ENCODE assay signal across 1 cellular context in genomic region chr10:51619365-51619764, GRCh38.
TF ChIP-seq lines count a peak whose summit lies in the region.

No MANE protein-coding gene starts in this region.

TF ChIP-seq in GM23338, 12 proteins besides CTCF, POLR2A, EP300 and RAD21 (continued from another document):
- TF ChIP-seq, protein P1, sequence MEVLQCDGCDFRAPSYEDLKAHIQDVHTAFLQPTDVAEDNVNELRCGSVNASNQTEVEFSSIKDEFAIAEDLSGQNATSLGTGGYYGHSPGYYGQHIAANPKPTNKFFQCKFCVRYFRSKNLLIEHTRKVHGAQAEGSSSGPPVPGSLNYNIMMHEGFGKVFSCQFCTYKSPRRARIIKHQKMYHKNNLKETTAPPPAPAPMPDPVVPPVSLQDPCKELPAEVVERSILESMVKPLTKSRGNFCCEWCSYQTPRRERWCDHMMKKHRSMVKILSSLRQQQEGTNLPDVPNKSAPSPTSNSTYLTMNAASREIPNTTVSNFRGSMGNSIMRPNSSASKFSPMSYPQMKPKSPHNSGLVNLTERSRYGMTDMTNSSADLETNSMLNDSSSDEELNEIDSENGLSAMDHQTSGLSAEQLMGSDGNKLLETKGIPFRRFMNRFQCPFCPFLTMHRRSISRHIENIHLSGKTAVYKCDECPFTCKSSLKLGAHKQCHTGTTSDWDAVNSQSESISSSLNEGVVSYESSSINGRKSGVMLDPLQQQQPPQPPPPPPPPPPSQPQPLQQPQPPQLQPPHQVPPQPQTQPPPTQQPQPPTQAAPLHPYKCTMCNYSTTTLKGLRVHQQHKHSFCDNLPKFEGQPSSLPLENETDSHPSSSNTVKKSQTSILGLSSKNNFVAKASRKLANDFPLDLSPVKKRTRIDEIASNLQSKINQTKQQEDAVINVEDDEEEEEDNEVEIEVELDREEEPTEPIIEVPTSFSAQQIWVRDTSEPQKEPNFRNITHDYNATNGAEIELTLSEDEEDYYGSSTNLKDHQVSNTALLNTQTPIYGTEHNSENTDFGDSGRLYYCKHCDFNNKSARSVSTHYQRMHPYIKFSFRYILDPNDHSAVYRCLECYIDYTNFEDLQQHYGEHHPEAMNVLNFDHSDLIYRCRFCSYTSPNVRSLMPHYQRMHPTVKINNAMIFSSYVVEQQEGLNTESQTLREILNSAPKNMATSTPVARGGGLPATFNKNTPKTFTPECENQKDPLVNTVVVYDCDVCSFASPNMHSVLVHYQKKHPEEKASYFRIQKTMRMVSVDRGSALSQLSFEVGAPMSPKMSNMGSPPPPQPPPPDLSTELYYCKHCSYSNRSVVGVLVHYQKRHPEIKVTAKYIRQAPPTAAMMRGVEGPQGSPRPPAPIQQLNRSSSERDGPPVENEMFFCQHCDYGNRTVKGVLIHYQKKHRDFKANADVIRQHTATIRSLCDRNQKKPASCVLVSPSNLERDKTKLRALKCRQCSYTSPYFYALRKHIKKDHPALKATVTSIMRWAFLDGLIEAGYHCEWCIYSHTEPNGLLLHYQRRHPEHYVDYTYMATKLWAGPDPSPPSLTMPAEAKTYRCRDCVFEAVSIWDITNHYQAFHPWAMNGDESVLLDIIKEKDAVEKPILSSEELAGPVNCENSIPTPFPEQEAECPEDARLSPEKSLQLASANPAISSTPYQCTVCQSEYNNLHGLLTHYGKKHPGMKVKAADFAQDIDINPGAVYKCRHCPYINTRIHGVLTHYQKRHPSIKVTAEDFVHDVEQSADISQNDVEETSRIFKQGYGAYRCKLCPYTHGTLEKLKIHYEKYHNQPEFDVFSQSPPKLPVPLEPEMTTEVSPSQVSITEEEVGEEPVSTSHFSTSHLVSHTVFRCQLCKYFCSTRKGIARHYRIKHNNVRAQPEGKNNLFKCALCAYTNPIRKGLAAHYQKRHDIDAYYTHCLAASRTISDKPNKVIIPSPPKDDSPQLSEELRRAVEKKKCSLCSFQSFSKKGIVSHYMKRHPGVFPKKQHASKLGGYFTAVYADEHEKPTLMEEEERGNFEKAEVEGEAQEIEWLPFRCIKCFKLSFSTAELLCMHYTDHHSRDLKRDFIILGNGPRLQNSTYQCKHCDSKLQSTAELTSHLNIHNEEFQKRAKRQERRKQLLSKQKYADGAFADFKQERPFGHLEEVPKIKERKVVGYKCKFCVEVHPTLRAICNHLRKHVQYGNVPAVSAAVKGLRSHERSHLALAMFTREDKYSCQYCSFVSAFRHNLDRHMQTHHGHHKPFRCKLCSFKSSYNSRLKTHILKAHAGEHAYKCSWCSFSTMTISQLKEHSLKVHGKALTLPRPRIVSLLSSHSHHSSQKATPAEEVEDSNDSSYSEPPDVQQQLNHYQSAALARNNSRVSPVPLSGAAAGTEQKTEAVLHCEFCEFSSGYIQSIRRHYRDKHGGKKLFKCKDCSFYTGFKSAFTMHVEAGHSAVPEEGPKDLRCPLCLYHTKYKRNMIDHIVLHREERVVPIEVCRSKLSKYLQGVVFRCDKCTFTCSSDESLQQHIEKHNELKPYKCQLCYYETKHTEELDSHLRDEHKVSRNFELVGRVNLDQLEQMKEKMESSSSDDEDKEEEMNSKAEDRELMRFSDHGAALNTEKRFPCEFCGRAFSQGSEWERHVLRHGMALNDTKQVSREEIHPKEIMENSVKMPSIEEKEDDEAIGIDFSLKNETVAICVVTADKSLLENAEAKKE (CRISPR knock-in tag; IDR thresholded peaks at IDR 0.05), result no peak
- no peak for TF ChIP-seq NANOG (IDR thresholded peaks at IDR 0.05; ENCODE audit: borderline replicate concordance)
